1 cellular context compared by ENCODE assay signal in the genomic region with DNA sequence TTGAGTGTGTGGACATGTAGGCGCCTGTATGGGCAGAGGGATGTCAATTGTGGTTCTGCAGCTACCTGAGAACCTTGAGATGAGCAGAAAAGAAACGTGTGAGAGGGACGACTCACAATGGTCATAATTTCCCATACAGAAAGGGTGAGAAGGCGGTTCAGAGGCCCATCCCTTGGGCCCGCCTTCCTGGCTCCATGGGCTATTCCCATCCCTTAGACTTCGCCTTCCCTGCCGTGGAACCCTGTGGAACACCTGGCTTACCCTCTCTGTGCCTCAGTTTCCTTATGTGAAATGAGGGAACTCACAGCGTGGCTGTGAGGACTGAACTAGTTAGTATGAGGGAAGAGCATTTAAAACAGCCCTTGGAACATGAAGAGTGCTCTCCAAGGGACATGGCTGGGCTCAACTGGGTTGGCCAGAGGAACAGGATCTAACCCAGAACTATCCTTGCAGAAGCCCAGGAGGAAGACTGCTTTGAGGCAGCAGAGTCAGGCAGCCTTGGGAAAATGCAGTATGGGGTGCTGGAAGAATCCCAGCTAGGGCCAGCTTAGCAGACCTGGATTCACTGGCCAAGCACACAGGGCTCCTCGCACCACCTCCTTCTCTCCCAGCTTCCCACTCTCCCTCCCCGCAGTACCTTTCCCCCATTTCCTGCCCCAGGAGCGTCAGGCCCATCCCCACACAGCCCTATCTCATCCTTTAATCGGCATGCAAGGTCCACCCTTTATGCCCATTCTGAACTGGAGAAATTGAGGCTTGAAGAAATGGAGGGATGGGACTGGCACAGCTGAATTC.
TF ChIP-seq lines count a peak whose summit lies in the region.

No MANE protein-coding gene starts in this region.

TF ChIP-seq in HepG2, 621 proteins besides CTCF, POLR2A, EP300 and RAD21:
- 0 out of 2 replicates have a peak, but pooled peaks have one; percentile 10 for TF ChIP-seq PITX1 (CRISPR knock-in tag; IDR thresholded peaks at IDR 0.05)
- TF ChIP-seq ARHGAP35 (CRISPR knock-in tag; IDR thresholded peaks at IDR 0.05; ENCODE audit: borderline replicate concordance), result no peak
- TF ChIP-seq, protein P1, sequence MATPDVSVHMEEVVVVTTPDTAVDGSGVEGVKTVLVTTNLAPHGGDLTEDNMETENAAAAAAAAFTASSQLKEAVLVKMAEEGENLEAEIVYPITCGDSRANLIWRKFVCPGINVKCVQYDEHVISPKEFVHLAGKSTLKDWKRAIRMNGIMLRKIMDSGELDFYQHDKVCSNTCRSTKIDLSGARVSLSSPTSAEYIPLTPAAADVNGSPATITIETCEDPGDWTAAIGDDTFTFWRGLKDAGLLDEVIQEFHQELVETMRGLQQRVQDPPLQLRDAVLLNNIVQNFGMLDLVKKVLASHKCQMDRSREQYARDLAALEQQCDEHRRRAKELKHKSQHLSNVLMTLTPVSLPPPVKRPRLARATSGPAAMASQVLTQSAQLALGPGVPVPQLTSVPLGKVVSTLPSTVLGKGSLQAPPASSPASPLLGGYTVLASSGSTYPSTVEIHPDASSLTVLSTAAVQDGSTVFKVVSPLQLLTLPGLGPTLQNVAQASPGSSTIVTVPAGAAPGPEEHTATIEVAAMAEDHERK (CRISPR knock-in tag; IDR thresholded peaks at IDR 0.05; ENCODE audit: low read depth), result no peak
- TF ChIP-seq, protein P2, sequence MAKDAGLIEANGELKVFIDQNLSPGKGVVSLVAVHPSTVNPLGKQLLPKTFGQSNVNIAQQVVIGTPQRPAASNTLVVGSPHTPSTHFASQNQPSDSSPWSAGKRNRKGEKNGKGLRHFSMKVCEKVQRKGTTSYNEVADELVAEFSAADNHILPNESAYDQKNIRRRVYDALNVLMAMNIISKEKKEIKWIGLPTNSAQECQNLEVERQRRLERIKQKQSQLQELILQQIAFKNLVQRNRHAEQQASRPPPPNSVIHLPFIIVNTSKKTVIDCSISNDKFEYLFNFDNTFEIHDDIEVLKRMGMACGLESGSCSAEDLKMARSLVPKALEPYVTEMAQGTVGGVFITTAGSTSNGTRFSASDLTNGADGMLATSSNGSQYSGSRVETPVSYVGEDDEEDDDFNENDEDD (CRISPR knock-in tag; IDR thresholded peaks at IDR 0.05; ENCODE audit: borderline replicate concordance), result no peak
- no peak for TF ChIP-seq FOXA1 (IDR thresholded peaks at IDR 0.05)
- no peak for TF ChIP-seq FOXA1 (CRISPR knock-in tag; IDR thresholded peaks at IDR 0.05)
- TF ChIP-seq ZNF629 (CRISPR knock-in tag; conservative IDR thresholded peaks at IDR 0.05), result peak; percentile 31; the same call in 1 of the 2 replicates
- no peak for TF ChIP-seq GZF1 (CRISPR knock-in tag; IDR thresholded peaks at IDR 0.05)
- TF ChIP-seq, protein P3, sequence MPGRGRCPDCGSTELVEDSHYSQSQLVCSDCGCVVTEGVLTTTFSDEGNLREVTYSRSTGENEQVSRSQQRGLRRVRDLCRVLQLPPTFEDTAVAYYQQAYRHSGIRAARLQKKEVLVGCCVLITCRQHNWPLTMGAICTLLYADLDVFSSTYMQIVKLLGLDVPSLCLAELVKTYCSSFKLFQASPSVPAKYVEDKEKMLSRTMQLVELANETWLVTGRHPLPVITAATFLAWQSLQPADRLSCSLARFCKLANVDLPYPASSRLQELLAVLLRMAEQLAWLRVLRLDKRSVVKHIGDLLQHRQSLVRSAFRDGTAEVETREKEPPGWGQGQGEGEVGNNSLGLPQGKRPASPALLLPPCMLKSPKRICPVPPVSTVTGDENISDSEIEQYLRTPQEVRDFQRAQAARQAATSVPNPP (CRISPR knock-in tag; IDR thresholded peaks at IDR 0.05), result no peak
- TF ChIP-seq WIZ (CRISPR knock-in tag; IDR thresholded peaks at IDR 0.05), result no peak
- no peak for TF ChIP-seq RORA (CRISPR knock-in tag; IDR thresholded peaks at IDR 0.05)
- TF ChIP-seq TBX2 (CRISPR knock-in tag; IDR thresholded peaks at IDR 0.05; ENCODE audit: borderline replicate concordance), result no peak
- TF ChIP-seq HMG20A (CRISPR knock-in tag; IDR thresholded peaks at IDR 0.05; ENCODE audit: borderline replicate concordance), result no peak
- no peak for TF ChIP-seq TCF12 (IDR thresholded peaks at IDR 0.05)
- TF ChIP-seq TCF12 (CRISPR knock-in tag; IDR thresholded peaks at IDR 0.05), result no peak
